In the genomic region with DNA sequence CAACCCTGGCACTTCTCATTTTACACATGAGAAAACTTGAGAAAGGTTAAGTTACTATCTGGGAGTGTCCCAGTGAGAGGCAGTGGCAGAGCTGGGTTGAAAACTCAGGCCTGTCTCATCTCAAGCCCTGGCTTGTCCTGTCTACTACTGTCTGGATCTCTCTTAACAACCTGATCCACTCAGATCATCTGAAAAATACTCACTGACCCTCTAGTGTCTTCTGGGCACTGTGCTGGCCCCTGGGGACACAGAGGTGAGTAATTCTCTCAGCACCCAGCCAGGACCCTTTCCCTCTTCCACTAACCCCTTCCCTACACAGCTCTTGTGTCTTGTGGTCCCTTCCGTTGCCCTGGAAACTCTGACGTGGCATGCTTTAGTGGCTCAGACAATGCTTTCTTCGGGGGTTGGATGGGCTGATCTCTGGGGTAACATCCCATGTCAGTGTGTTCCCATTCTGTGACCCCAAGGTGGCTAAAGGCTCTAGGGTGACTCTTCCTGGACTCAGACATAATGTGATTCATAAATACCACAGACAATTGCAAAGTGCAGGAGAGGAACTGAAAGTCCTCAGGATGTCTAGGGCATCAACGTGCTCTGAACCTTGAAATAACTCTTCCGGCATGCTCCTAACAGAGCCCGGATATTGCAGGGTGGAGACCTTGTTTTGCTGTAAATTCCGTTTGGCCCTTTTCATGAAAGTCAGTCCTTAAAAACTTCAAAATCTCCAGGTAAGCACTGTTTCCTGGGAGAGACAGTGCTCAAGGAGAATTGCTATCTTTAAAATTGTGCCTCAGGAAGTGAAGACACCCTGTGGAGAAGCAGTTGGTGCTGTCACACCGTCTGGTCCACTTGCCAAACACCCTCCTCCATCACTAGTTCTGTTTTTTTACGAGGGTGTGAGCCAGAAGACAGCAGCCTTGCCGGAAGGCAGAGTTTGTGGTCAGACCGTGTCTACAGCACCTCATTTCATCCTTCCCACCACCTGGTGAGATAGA, we compare ENCODE assay signal across 8 cellular contexts. TPM values are rescaled to one million over a fixed set of nuclear protein-coding genes. Genes with fewer than 3 reads are reported as not detected.
DNase-seq lines count a peak whose midpoint lies in the region; ATAC-seq lines count a peak whose summit lies in the region.

No MANE protein-coding gene starts in this region.

- H3K27me3 Mint-ChIP-seq in natural killer cell treated with Interleukin-12 subunit alpha and Interleukin-12 subunit beta and Interleukin-15 and Interleukin-18, amount 100 ng/mL, for 72 hours: no peaks in the 10 kb centered on the region

- no peak overlapping the region for H3K4me3 ChIP-seq in H7 (ENCODE audit: insufficient read depth, low read depth, low read length)

- peaks cover 30% of the 10 kb centered on the region for H3K27me3 ChIP-seq in H7 (ENCODE audit: control insufficient read depth, insufficient read depth, low read length)

- peak overlapping the region; percentile 91 for H3K4me3 Mint-ChIP-seq in natural killer cell treated with Interleukin-12 subunit alpha and Interleukin-12 subunit beta and Interleukin-15 and Interleukin-18, amount 100 ng/mL, for 72 hours

- no peaks in the 10 kb centered on the region for H3K36me3 Mint-ChIP-seq in natural killer cell treated with Interleukin-12 subunit alpha and Interleukin-12 subunit beta and Interleukin-15 and Interleukin-18, amount 100 ng/mL, for 72 hours

- peak; percentile 64 for DNase-seq in NCI-H69 (lab: John Stamatoyannopoulos, UW)
- DNase-seq in activated T-cell treated with anti-CD3 and anti-CD28 coated beads, Interleukin-2, amount 50 U/mL, for 48 hours: peak; percentile 79 to 80
- peak; percentile 74 for DNase-seq in natural killer cell treated with Interleukin-12 subunit alpha and Interleukin-12 subunit beta and Interleukin-15 and Interleukin-18, amount 100 ng/mL, for 72 hours (ENCODE audit: low spot score)
- no peak for DNase-seq in H7
- no peak for DNase-seq in inferior parietal cortex (ENCODE audit: extremely low spot score)
- DNase-seq in cortex of kidney (lab: John Stamatoyannopoulos, UW): no peak

- no peaks in the 10 kb centered on the region for H3K9me3 Mint-ChIP-seq in natural killer cell treated with Interleukin-12 subunit alpha and Interleukin-12 subunit beta and Interleukin-15 and Interleukin-18, amount 100 ng/mL, for 72 hours

- H3K27ac Mint-ChIP-seq in natural killer cell treated with Interleukin-12 subunit alpha and Interleukin-12 subunit beta and Interleukin-15 and Interleukin-18, amount 100 ng/mL, for 72 hours: peak overlapping the region; percentile 99

- peaks cover 58 to 66% of the 10 kb centered on the region in 2 donors for H3K4me1 Mint-ChIP-seq in natural killer cell treated with Interleukin-12 subunit alpha and Interleukin-12 subunit beta and Interleukin-15 and Interleukin-18, amount 100 ng/mL, for 72 hours (ENCODE audit: low read depth in 2 of 2)

- no peaks in the 10 kb centered on the region for H3K36me3 ChIP-seq in H7 (replicated peaks; ENCODE audit: control insufficient read depth, insufficient read depth, low read length)

- ATAC-seq in GM18499 (IDR thresholded peaks at IDR 0.05; ENCODE audit: insufficient read depth, unreplicated experiment) (peak; percentile 62), HG02588 (IDR thresholded peaks at IDR 0.05; ENCODE audit: unreplicated experiment) (peak; percentile 79)
- ATAC-seq in natural killer cell treated with Interleukin-12 subunit alpha and Interleukin-12 subunit beta and Interleukin-15 and Interleukin-18, amount 100 ng/mL, for 72 hours: peak; percentile 72 to 77

RNA-seq across cellular contexts. Expression of a gene that starts 4.0 kb away (rescaled TPM):
- total RNA-seq in natural killer cell treated with Interleukin-12 subunit alpha and Interleukin-12 subunit beta and Interleukin-15 and Interleukin-18, amount 100 ng/mL, for 72 hours: 1 to 10 TPM; 2.8 to 5.3 TPM
- 0.18 and 1.3 TPM in 2 replicates for total RNA-seq in H7 (2014; rRNA removed; shearing (Covaris generic))

RNA-seq across cellular contexts. Expression of a gene that starts 34.8 kb away (rescaled TPM):
- 10 to 100 TPM; 17.3 to 23.2 TPM for total RNA-seq in natural killer cell treated with Interleukin-12 subunit alpha and Interleukin-12 subunit beta and Interleukin-15 and Interleukin-18, amount 100 ng/mL, for 72 hours
- 27.2 and 42.6 TPM in 2 replicates for total RNA-seq in H7 (2014; rRNA removed; shearing (Covaris generic))

Comparison
In these comparisons a context has a peak if more than half of its experiments do, and no peak if none do; other contexts are left out.
1. DNase-seq: peak in NCI-H69 (single experiment), activated T-cell treated with anti-CD3 and anti-CD28 coated beads, Interleukin-2, amount 50 U/mL, for 48 hours (2 of 2) and natural killer cell treated with Interleukin-12 subunit alpha and Interleukin-12 subunit beta and Interleukin-15 and Interleukin-18, amount 100 ng/mL, for 72 hours (single experiment); none in H7 (single experiment), inferior parietal cortex (single experiment) and cortex of kidney (single experiment).
2. Peak in every context shown above with its lines, with median percentiles within 50 percentile points of each other: ATAC-seq.